ENCODE assay signal across 8 cellular contexts in genomic region chr7:6008668-6009611, GRCh38. TPM values are rescaled to one million over a fixed set of nuclear protein-coding genes. Genes with fewer than 3 reads are reported as not detected.
DNase-seq lines count a peak whose midpoint lies in the region; ATAC-seq and TF ChIP-seq lines count a peak whose summit lies in the region.

Gene AIMP2 (plus strand): TSS chr7:6009272. CDS start chr7:6009364, 92 bp downstream.
Gene PMS2 (minus strand): TSS chr7:6009049. CDS start chr7:6009019, 30 bp downstream.

- peak within 1 kb of the TSS; percentile 84 for H3K4me3 ChIP-seq in GM12864 (ENCODE audit: low read depth, low read length)
- peak within 1 kb of the TSS; percentile 91 for H3K4me3 ChIP-seq in osteoblast (ENCODE audit: insufficient read depth, low read length)
- H3K4me3 ChIP-seq in thoracic aorta, result peak within 1 kb of the TSS; percentile 88

- H3K9me3 Mint-ChIP-seq in activated naive CD8-positive, alpha-beta T cell (ENCODE audit: low read depth), result no peaks in the 10 kb centered on the region

- peaks cover 7% of the 10 kb centered on the region for H3K36me3 ChIP-seq in osteoblast (ENCODE audit: insufficient read depth, low read length)
- H3K36me3 ChIP-seq in thoracic aorta, result peaks cover 7% of the 10 kb centered on the region

- TF ChIP-seq CTCF in GM12864 (IDR thresholded peaks at IDR 0.05; ENCODE audit: low read depth, low read length, missing control alignments) (peak; percentile 30), osteoblast (IDR thresholded peaks at IDR 0.05; ENCODE audit: extremely low read depth, low read depth, low read length) (no peak), thoracic aorta (IDR thresholded peaks at IDR 0.05) (no peak)

- peaks cover 61% of the 10 kb centered on the region for H3K79me2 ChIP-seq in osteoblast (ENCODE audit: insufficient read depth, low read length)

- H3K27me3 ChIP-seq in osteoblast (ENCODE audit: insufficient read depth, low read length) (no peaks in the 10 kb centered on the region), thoracic aorta (replicated peaks; ENCODE audit: insufficient read depth) (no peaks in the 10 kb centered on the region)

- H2AFZ ChIP-seq in osteoblast (ENCODE audit: low read length), result peak within 1 kb of the TSS; percentile 90

- peak within 1 kb of the TSS; percentile 91 for H3K27ac ChIP-seq in osteoblast (ENCODE audit: low read depth, low read length)
- peak within 1 kb of the TSS; percentile 80 to 92 for H3K27ac ChIP-seq in thoracic aorta

- H3K4me1 ChIP-seq in osteoblast (ENCODE audit: insufficient read depth, low read length) (peaks cover 20% of the 10 kb centered on the region), thoracic aorta (ENCODE audit: control insufficient read depth in 1 of 2, low read depth in 2 of 2) (peaks cover 9 to 16% of the 10 kb centered on the region in 2 donors)

- no peaks in the 10 kb centered on the region for H3K9me3 ChIP-seq in osteoblast (ENCODE audit: low read depth, low read length)
- H3K9me3 ChIP-seq in thoracic aorta, result no peaks in the 10 kb centered on the region

- ATAC-seq in HG02623 (IDR thresholded peaks at IDR 0.05; ENCODE audit: unreplicated experiment) (peak; percentile 93), thoracic aorta (ENCODE audit: insufficient number of reproducible peaks, low FRiP score, low read depth) (peak; percentile 99)

- no peaks in the 10 kb centered on the region for H3K27me3 Mint-ChIP-seq in activated naive CD8-positive, alpha-beta T cell

- H3K4me1 Mint-ChIP-seq in activated naive CD8-positive, alpha-beta T cell (ENCODE audit: low read depth), result peaks cover 40% of the 10 kb centered on the region

- peak within 1 kb of the TSS; percentile 93 for H3K4me3 Mint-ChIP-seq in activated naive CD8-positive, alpha-beta T cell

- peaks cover 4% of the 10 kb centered on the region for H3K36me3 Mint-ChIP-seq in activated naive CD8-positive, alpha-beta T cell

- DNase-seq in GM12864 (ENCODE audit: low read depth) (peak; percentile 95), NCI-H1105 (lab: John Stamatoyannopoulos, UW) (peak; percentile 98), SKM-1 treated with dmso at 0.1 percent for 144 hours (lab: John Stamatoyannopoulos, UW; ENCODE audit: unreplicated experiment) (peak; percentile 98), glomerular visceral epithelial cell (ENCODE audit: extremely low spot score) (peak; percentile 98), osteoblast (ENCODE audit: insufficient read length, low spot score, missing footprints) (peak; percentile 96), thoracic aorta (ENCODE audit: low spot score) (peak; percentile 98)

- peak within 1 kb of the TSS; percentile 84 for H3K4me2 ChIP-seq in osteoblast (ENCODE audit: insufficient read depth, low read length)

- peak within 1 kb of the TSS; percentile 95 for H3K27ac Mint-ChIP-seq in activated naive CD8-positive, alpha-beta T cell

- H4K20me1 ChIP-seq in osteoblast (ENCODE audit: insufficient read depth, low read length), result no peaks in the 10 kb centered on the region

RNA-seq across cellular contexts. Expression of gene AIMP2, which starts in this region (rescaled TPM):
- 60.1 and 61.5 TPM in 2 replicates for total RNA-seq in osteoblast
- total RNA-seq in thoracic aorta, result 10 to 100 TPM; 37.0 to 47.1 TPM

RNA-seq across cellular contexts. Expression of gene PMS2, which starts in this region (rescaled TPM):
- total RNA-seq in osteoblast (22.4 and 23.5 TPM in 2 replicates), thoracic aorta (10 to 100 TPM in 1 of 2 donors, 1 to 10 TPM in 1; 8.4 to 14.2 TPM)

Comparison
In these comparisons a context has a peak if more than half of its experiments do, and no peak if none do; other contexts are left out.
1. Peak in every context shown above with its lines: DNase-seq, ATAC-seq, H3K4me3 ChIP-seq and H3K27ac ChIP-seq.